ENCODE assay signal across 8 cellular contexts in genomic region chr10:77926566-77927342, GRCh38. TPM values are rescaled to one million over a fixed set of nuclear protein-coding genes. Genes with fewer than 3 reads are reported as not detected.
A peak's percentile ranks its signal among the peaks of the same experiment; 100 is the strongest.
DNase-seq lines count a peak whose midpoint lies in the region; ATAC-seq, FAIRE-seq and TF ChIP-seq lines count a peak whose summit lies in the region.

Gene DLG5 (minus strand): TSS chr10:77926755. CDS start chr10:77926520, 235 bp downstream.

- no peaks in the 10 kb centered on the region for H3K36me3 ChIP-seq in testis (ENCODE audit: low read depth, missing control alignments)

- H3K27ac ChIP-seq in CD4-positive, alpha-beta T cell (ENCODE audit: low read depth, low read length), result no peak within 1 kb of the TSS
- H3K27ac ChIP-seq in epithelial cell of prostate, result peak within 1 kb of the TSS; percentile 64
- peak within 1 kb of the TSS; percentile 82 to 83 for H3K27ac ChIP-seq in testis

- TF ChIP-seq CTCF in CD4-positive, alpha-beta T cell (IDR thresholded peaks at IDR 0.05), result no peak
- no peak for TF ChIP-seq CTCF in WI38 (IDR thresholded peaks at IDR 0.05; ENCODE audit: low read depth, low read length)
- no peak for TF ChIP-seq CTCF in mesothelial cell of epicardium (IDR thresholded peaks at IDR 0.05; ENCODE audit: unreplicated experiment)
- peak in 2 of 3 experiments; percentile 4 to 13 for TF ChIP-seq CTCF in testis (IDR thresholded peaks at IDR 0.05)

- no peaks in the 10 kb centered on the region for H3K36me3 Mint-ChIP-seq in CD4-positive, alpha-beta T cell (ENCODE audit: low read depth)
- no peaks in the 10 kb centered on the region for H3K36me3 Mint-ChIP-seq in mesothelial cell of epicardium

- CTCF ChIA-PET in CD4-positive, alpha-beta T cell (lab: Charles Lee), result no interaction called here

- no peak within 1 kb of the TSS for H3K27ac Mint-ChIP-seq in CD4-positive, alpha-beta T cell
- peak within 1 kb of the TSS; percentile 85 for H3K27ac Mint-ChIP-seq in mesothelial cell of epicardium

- peak within 1 kb of the TSS; percentile 76 for H3K4me3 Mint-ChIP-seq in CD4-positive, alpha-beta T cell
- peak within 1 kb of the TSS; percentile 81 for H3K4me3 Mint-ChIP-seq in mesothelial cell of epicardium

- H3K9me3 ChIP-seq in CD4-positive, alpha-beta T cell (ENCODE audit: control insufficient read depth, low read length), result no peaks in the 10 kb centered on the region
- no peaks in the 10 kb centered on the region for H3K9me3 ChIP-seq in testis

- intact Hi-C loops in CD4-positive, alpha-beta T cell (cut with DNase I, micrococcal nuclease), result no loop called here
- intact Hi-C loops in testis (cut with DNase I; ENCODE audit: low total_unique reads), result no loop called here

- peak; percentile 26 for ATAC-seq in CD4-positive, alpha-beta T cell (ENCODE audit: poor library complexity)
- ATAC-seq in HG03571 (IDR thresholded peaks at IDR 0.05; ENCODE audit: unreplicated experiment), result peak; percentile 67

- H3K4me1 ChIP-seq in testis, result peaks cover 17% of the 10 kb centered on the region

- H3K4me1 Mint-ChIP-seq in CD4-positive, alpha-beta T cell (ENCODE audit: low read depth), result peaks cover 12% of the 10 kb centered on the region
- peaks cover 18% of the 10 kb centered on the region for H3K4me1 Mint-ChIP-seq in mesothelial cell of epicardium

- no peaks in the 10 kb centered on the region for H3K9me3 Mint-ChIP-seq in CD4-positive, alpha-beta T cell
- H3K9me3 Mint-ChIP-seq in mesothelial cell of epicardium, result no peaks in the 10 kb centered on the region

- no peak for FAIRE-seq in GM19239 (lab: Jason Lieb, UNC)

- H3K27me3 Mint-ChIP-seq in CD4-positive, alpha-beta T cell, result peaks cover 64% of the 10 kb centered on the region
- H3K27me3 Mint-ChIP-seq in mesothelial cell of epicardium (ENCODE audit: low read depth), result no peaks in the 10 kb centered on the region

- no peak for DNase-seq in CD4-positive, alpha-beta T cell
- DNase-seq in GM19239 (ENCODE audit: insufficient read length, low spot score) (peak; percentile 55), epithelial cell of prostate (ENCODE audit: low read depth, low spot score) (no peak), mesothelial cell of epicardium (ENCODE audit: low spot score in 2 of 2, unreplicated experiment in 2 of 2) (peak; percentile 36 to 70), testis (peak; percentile 73), kidney glomerular epithelial cell (lab: John Stamatoyannopoulos, UW) (no peak)

- H3K4me3 ChIP-seq in WI38 (ENCODE audit: low read depth, low read length) (peak within 1 kb of the TSS; percentile 85), testis (peak within 1 kb of the TSS; percentile 81 to 87)

- peaks cover 32% of the 10 kb centered on the region for H3K27me3 ChIP-seq in CD4-positive, alpha-beta T cell (ENCODE audit: control insufficient read depth, insufficient read depth, low read length)
- H3K27me3 ChIP-seq in testis, result no peaks in the 10 kb centered on the region

- no peak for TF ChIP-seq POLR2A in testis (IDR thresholded peaks at IDR 0.05)

- POLR2A ChIA-PET in CD4-positive, alpha-beta T cell (lab: Charles Lee), result no interaction called here

- WGBS in testis, 2 donors, result 0% methylated on average over 38 of the region's 95 CpGs; no CpG with 5 or more reads in 1 of the 2 donors

RNA-seq across cellular contexts. Expression of gene DLG5, which starts in this region (rescaled TPM):
- 1 to 10 TPM; 7.1 to 7.4 TPM for total RNA-seq in CD4-positive, alpha-beta T cell
- total RNA-seq in mesothelial cell of epicardium (79.8 to 82.2 TPM (median 80.2 TPM) in 3 replicates), testis (10 to 100 TPM; 50.1 to 54.8 TPM)
- 26.9 TPM for polyA plus RNA-seq in testis (ENCODE audit: insufficient read depth, low read depth, low replicate concordance)

Comparison
In these comparisons a context has a peak if more than half of its experiments do, and no peak if none do; other contexts are left out.
1. DNase-seq: peak in GM19239 (single experiment), mesothelial cell of epicardium (2 of 2) and testis (single experiment); none in CD4-positive, alpha-beta T cell (0 of 10), epithelial cell of prostate (single experiment) and kidney glomerular epithelial cell (single experiment).
2. CTCF ChIP-seq: peak in testis (2 of 3); none in CD4-positive, alpha-beta T cell (single experiment), WI38 (single experiment) and mesothelial cell of epicardium (single experiment).